12 cellular contexts compared by ENCODE assay signal in the genomic region with DNA sequence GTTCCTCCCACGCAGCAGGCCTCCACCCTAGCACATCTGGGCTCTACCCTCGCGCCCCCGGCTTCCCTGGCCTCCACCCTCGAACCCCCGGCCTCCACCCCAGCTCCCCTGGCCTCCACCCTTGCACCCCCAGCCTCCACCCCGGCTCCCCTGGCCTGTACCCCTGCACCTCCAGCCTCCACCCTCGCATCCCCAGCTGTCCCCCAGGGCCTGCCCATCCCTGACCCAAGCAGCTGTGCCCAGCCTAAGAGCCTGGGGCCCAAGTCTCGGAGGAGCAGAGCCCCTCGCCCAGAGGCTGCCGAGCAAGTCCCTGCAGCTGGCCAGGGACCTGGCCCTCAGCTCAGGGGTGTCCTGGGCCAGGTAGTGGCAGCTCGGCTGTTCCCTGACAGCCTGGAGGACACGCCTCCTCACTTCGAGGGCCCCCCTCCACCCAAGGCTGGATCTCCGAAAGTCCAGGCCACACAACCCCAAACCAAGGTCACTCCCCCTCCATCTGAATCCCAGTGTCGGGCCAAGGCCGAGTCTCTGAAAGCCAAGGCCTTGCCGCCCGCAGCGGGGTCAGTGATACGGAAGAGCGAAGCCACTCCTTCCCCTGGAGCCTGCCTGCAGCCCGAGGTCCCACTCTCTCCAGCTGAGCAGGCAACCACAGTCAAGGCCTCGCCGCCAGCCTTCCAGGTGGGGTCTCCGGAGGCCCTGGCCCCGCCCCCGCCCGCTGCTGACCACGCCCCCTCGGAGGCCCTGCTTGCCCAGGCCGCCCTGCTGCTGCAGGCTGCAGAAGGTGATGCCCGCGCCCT. TPM values are rescaled to one million over a fixed set of nuclear protein-coding genes. Genes with fewer than 3 reads are reported as not detected.
DNase-seq lines count a peak whose midpoint lies in the region; ATAC-seq and TF ChIP-seq lines count a peak whose summit lies in the region.
"Had no signal": no experiment of that assay in that cellular context is flagged by ENCODE, and none has a peak within 500 bp of the region (broad histone marks: within the 10 kb centered on the region; RNA-seq: fewer than 3 reads in every experiment).

No MANE protein-coding gene starts in this region.

- H3K56ac ChIP-seq in H9 (ENCODE audit: insufficient read length, low read depth, low read length): no peak overlapping the region

- peaks cover 4 to 31% (median 28%) of the 10 kb centered on the region in 3 experiments for H3K36me3 Mint-ChIP-seq in H9 (ENCODE audit: insufficient read depth in 1 of 3, low read depth in 3 of 3)
- peaks cover 37% of the 10 kb centered on the region for H3K36me3 Mint-ChIP-seq in stimulated activated memory B cell treated with anti-CD40 and anti-IgM and Interleukin-4, amounts not matched to agents 10 μg/mL and 1 μg/mL and 100 μg/mL, for 72 hours

- H2BK12ac ChIP-seq in H9 (ENCODE audit: insufficient read length, low read depth, low read length): no peak overlapping the region

- no peak for TF ChIP-seq CTCF in H9 (conservative IDR thresholded peaks at IDR 0.05)

- H3K27me3 ChIP-seq in H9 (ENCODE audit: insufficient read depth, low read length): no peaks in the 10 kb centered on the region
- H3K27me3 ChIP-seq: sigmoid colon had no signal

- no peak overlapping the region for H3T11ph ChIP-seq in H9 (ENCODE audit: low read length)

- no peak overlapping the region for H4K5ac ChIP-seq in H9 (ENCODE audit: insufficient read length, low read depth, low read length)

- WGBS in H9 (ENCODE audit: extremely low coverage, insufficient read length, low lambda C conversion rate): no CpG with 5 or more reads among the region's 34 CpGs

- no peak overlapping the region for H3K4me2 ChIP-seq in H9 (ENCODE audit: insufficient read depth, insufficient read length, low read length)

- peaks cover 7 to 8% of the 10 kb centered on the region in 2 experiments for H3K4me1 Mint-ChIP-seq in H9
- peaks cover 7% of the 10 kb centered on the region for H3K4me1 Mint-ChIP-seq in stimulated activated memory B cell treated with anti-CD40 and anti-IgM and Interleukin-4, amounts not matched to agents 10 μg/mL and 1 μg/mL and 100 μg/mL, for 72 hours
- H3K4me1 Mint-ChIP-seq: activated naive CD4-positive, alpha-beta T cell treated with anti-CD3 and anti-CD28 coated beads, Interleukin-2, amount 50 U/mL, for 24 hours; IgD-negative memory B cell had no signal

- H2BK120ac ChIP-seq in H9 (ENCODE audit: low read depth, low read length, poor library complexity, severe bottlenecking): no peak overlapping the region

- H3K9me3 Mint-ChIP-seq in H9: no peaks in the 10 kb centered on the region
- no peaks in the 10 kb centered on the region for H3K9me3 Mint-ChIP-seq in stimulated activated memory B cell treated with anti-CD40 and anti-IgM and Interleukin-4, amounts not matched to agents 10 μg/mL and 1 μg/mL and 100 μg/mL, for 72 hours
- H3K9me3 Mint-ChIP-seq: activated naive CD4-positive, alpha-beta T cell treated with anti-CD3 and anti-CD28 coated beads, Interleukin-2, amount 50 U/mL, for 24 hours; IgD-negative memory B cell had no signal

- no peak overlapping the region for H3K23ac ChIP-seq in H9 (ENCODE audit: insufficient read length, low read depth, low read length)

- H2BK15ac ChIP-seq in H9 (ENCODE audit: low read depth, low read length): no peak overlapping the region

- no peaks in the 10 kb centered on the region for H3K79me1 ChIP-seq in H9 (ENCODE audit: insufficient read depth, low read depth, low read length, poor library complexity, severe bottlenecking)

- no peak overlapping the region for H2BK5ac ChIP-seq in H9 (ENCODE audit: insufficient read length, low read length)

- no peaks in the 10 kb centered on the region for H3K4me1 ChIP-seq in H9 (ENCODE audit: insufficient read depth, low read length)

- no peak overlapping the region for H3K27ac ChIP-seq in H9 (ENCODE audit: insufficient read length, low read depth, low read length)
- H3K27ac ChIP-seq: sigmoid colon had no signal

- no peak overlapping the region for H4K91ac ChIP-seq in H9 (ENCODE audit: insufficient read length, low read depth, low read length)

- peak overlapping the region; percentile 39 to 61 (median 40); a peak in 2 of 7 replicates for H3K27ac Mint-ChIP-seq in H9
- no peak overlapping the region for H3K27ac Mint-ChIP-seq in stimulated activated memory B cell treated with anti-CD40 and anti-IgM and Interleukin-4, amounts not matched to agents 10 μg/mL and 1 μg/mL and 100 μg/mL, for 72 hours
- H3K27ac Mint-ChIP-seq: activated naive CD4-positive, alpha-beta T cell treated with anti-CD3 and anti-CD28 coated beads, Interleukin-2, amount 50 U/mL, for 24 hours; IgD-negative memory B cell had no signal

- H2BK20ac ChIP-seq in H9 (ENCODE audit: low read depth, low read length, poor library complexity, severe bottlenecking): no peak overlapping the region

- ATAC-seq in stimulated activated memory B cell treated with anti-CD40 and anti-IgM and Interleukin-4, amounts not matched to agents 10 μg/mL and 1 μg/mL and 100 μg/mL, for 72 hours: peak; percentile 56
- no peak for ATAC-seq in HG02840 (IDR thresholded peaks at IDR 0.05; ENCODE audit: low FRiP score, unreplicated experiment)

- H3K4me3 Mint-ChIP-seq in H9: peak overlapping the region in 1 of 2 experiments; percentile 61; a peak in 2 of 5 replicates
- H3K4me3 Mint-ChIP-seq in stimulated activated memory B cell treated with anti-CD40 and anti-IgM and Interleukin-4, amounts not matched to agents 10 μg/mL and 1 μg/mL and 100 μg/mL, for 72 hours: no peak overlapping the region
- H3K4me3 Mint-ChIP-seq: activated naive CD4-positive, alpha-beta T cell treated with anti-CD3 and anti-CD28 coated beads, Interleukin-2, amount 50 U/mL, for 24 hours had no signal

- no peaks in the 10 kb centered on the region for H4K20me1 ChIP-seq in H9 (ENCODE audit: control insufficient read depth, insufficient read depth, insufficient read length)

- no peak overlapping the region for H3K9ac ChIP-seq in H9 (ENCODE audit: extremely low read depth, insufficient read length, low read length)

- H3K23me2 ChIP-seq in H9 (ENCODE audit: insufficient read length, low read depth, low read length, poor library complexity, severe bottlenecking): no peaks in the 10 kb centered on the region

- H2AK5ac ChIP-seq in H9 (ENCODE audit: insufficient read length, low read length): no peak overlapping the region

- no peaks in the 10 kb centered on the region for H3K79me2 ChIP-seq in H9 (ENCODE audit: insufficient read depth, low read length)

- DNase-seq in H9 (peak; percentile 96), astrocyte of the hippocampus (ENCODE audit: low read depth, low spot score) (peak; percentile 27), kidney tubule cell (ENCODE audit: low spot score) (peak; percentile 76), GM03348 (ENCODE audit: low spot score) (no peak), germinal center (ENCODE audit: low spot score) (no peak)
- DNase-seq: NCI-H146, NCI-H748 treated with DMSO at 0.1 percent for 48 hours, sigmoid colon had no signal

- H3K27me3 Mint-ChIP-seq in H9 (ENCODE audit: low read depth): peaks cover 11% of the 10 kb centered on the region
- H3K27me3 Mint-ChIP-seq in stimulated activated memory B cell treated with anti-CD40 and anti-IgM and Interleukin-4, amounts not matched to agents 10 μg/mL and 1 μg/mL and 100 μg/mL, for 72 hours: no peaks in the 10 kb centered on the region
- H3K27me3 Mint-ChIP-seq: activated naive CD4-positive, alpha-beta T cell treated with anti-CD3 and anti-CD28 coated beads, Interleukin-2, amount 50 U/mL, for 24 hours; IgD-negative memory B cell had no signal

- H2AFZ ChIP-seq in H9 (ENCODE audit: low read length): no peak overlapping the region

- no peak overlapping the region for H3K4ac ChIP-seq in H9 (ENCODE audit: low read depth, low read length)

- no peak overlapping the region for H3K14ac ChIP-seq in H9 (ENCODE audit: insufficient read depth, low read length)

- H4K8ac ChIP-seq in H9 (replicated peaks; ENCODE audit: insufficient read length, low read depth, low read length): no peak overlapping the region

- H3K9me3 ChIP-seq in H9 (ENCODE audit: control insufficient read depth, low read depth, low read length): no peaks in the 10 kb centered on the region
- H3K9me3 ChIP-seq: sigmoid colon had no signal

- no peak overlapping the region for H3K18ac ChIP-seq in H9 (ENCODE audit: insufficient read length, low read depth, low read length)

RNA-seq across cellular contexts. Expression of a gene that starts 7.9 kb away (rescaled TPM):
- total RNA-seq in H9 (2021): 18.7 and 19.5 TPM in 2 replicates

RNA-seq across cellular contexts. Expression of a gene that starts 9.5 kb away (rescaled TPM):
- 21.8 and 29.1 TPM in 2 replicates for total RNA-seq in H9 (2021)

RNA-seq across cellular contexts. Expression of a gene that starts 10.7 kb away (rescaled TPM):
- 0.37 TPM in 2 replicates for total RNA-seq in H9 (2021)

RNA-seq across cellular contexts. Expression of a gene that starts 19.1 kb away (rescaled TPM):
- 4.7 and 5.9 TPM in 2 replicates for total RNA-seq in H9 (2021)

RNA-seq across cellular contexts. Expression of a gene that starts 22.0 kb away (rescaled TPM):
- total RNA-seq in H9 (2021): 69.7 and 77.7 TPM in 2 replicates

Comparison
In these comparisons a context has a peak if more than half of its experiments do, and no peak if none do; other contexts are left out.
1. DNase-seq: peak in H9 (single experiment), astrocyte of the hippocampus (single experiment) and kidney tubule cell (single experiment); none in GM03348 (single experiment) and germinal center (single experiment).